ENCODE assay signal across 8 cellular contexts in the genomic region with DNA sequence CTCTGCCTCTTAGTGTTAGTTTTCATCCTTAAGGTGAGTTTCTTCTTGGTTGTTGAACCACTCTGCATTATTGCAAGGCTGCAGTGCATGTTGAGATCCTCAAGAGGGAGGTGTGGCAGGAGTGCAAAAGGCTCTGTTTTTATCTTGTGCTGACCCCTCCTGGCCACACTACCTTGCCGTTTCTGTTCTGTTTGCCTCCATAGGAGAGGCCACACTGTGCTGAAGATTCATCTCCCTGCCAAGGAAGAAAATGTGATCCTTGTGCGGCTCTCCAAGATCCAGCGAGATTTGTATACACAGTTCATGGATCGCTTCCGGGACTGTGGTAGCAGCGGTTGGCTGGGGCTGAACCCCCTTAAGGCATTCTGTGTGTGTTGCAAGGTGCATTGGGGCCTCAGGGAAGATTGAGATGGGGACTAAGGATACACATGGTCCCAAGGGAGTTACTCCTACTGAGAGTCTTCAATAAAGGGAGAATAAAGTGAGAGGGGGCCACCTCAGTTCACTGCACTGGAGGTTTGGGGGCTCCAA. TPM values are rescaled to one million over a fixed set of nuclear protein-coding genes. Genes with fewer than 3 reads are reported as not detected.
A peak's percentile ranks its signal among the peaks of the same experiment; 100 is the strongest.
DNase-seq lines count a peak whose midpoint lies in the region; ATAC-seq, FAIRE-seq and TF ChIP-seq lines count a peak whose summit lies in the region.

No MANE protein-coding gene starts in this region.

- no peak overlapping the region for H3K27ac ChIP-seq in vagina

- H3K4me1 ChIP-seq in BE2C (no peaks in the 10 kb centered on the region), mucosa of descending colon (ENCODE audit: low read depth) (no peaks in the 10 kb centered on the region), vagina (no peaks in the 10 kb centered on the region)

- peak; percentile 63 for ATAC-seq in GM18517 (IDR thresholded peaks at IDR 0.05; ENCODE audit: unreplicated experiment)
- peak; percentile 94 for ATAC-seq in mucosa of descending colon
- ATAC-seq in HG03342 (IDR thresholded peaks at IDR 0.05; ENCODE audit: unreplicated experiment) = no peak

- TF ChIP-seq POLR2A in vagina (IDR thresholded peaks at IDR 0.05) = no peak

- TF ChIP-seq CTCF in BE2C (IDR thresholded peaks at IDR 0.05; ENCODE audit: low read depth, low read length) = peak; percentile 79
- TF ChIP-seq CTCF in choroid plexus epithelial cell (conservative IDR thresholded peaks at IDR 0.05; ENCODE audit: low read depth, low read length) = peak; percentile 99
- TF ChIP-seq CTCF in mucosa of descending colon (IDR thresholded peaks at IDR 0.05) = peak; percentile 43
- TF ChIP-seq CTCF in vagina (IDR thresholded peaks at IDR 0.05) = peak in 1 of 3 experiments; percentile 24

- intact Hi-C loops in mucosa of descending colon (cut with DNase I, micrococcal nuclease) = no loop called here
- intact Hi-C loops in vagina (cut with DNase I) = no loop called here

- peak; percentile 46 for DNase-seq in BE2C
- DNase-seq in HTR-8/SVneo (ENCODE audit: insufficient read length, low spot score) = peak; percentile 73
- peak; percentile 85 for DNase-seq in RPMI8226
- DNase-seq in choroid plexus epithelial cell (ENCODE audit: low read depth) = peak; percentile 92
- DNase-seq in mucosa of descending colon = peak in 2 of 3 donors; percentile 36 to 64
- DNase-seq in vagina (ENCODE audit: extremely low spot score in 2 of 2) = no peak

- peak; percentile 76 for FAIRE-seq in HTR-8/SVneo (lab: Jason Lieb, UNC)

- H3K4me3 ChIP-seq in BE2C (ENCODE audit: low read depth, low read length) = no peak overlapping the region
- H3K4me3 ChIP-seq in choroid plexus epithelial cell (ENCODE audit: low read depth, low read length) = no peak overlapping the region
- no peak overlapping the region for H3K4me3 ChIP-seq in mucosa of descending colon
- no peak overlapping the region for H3K4me3 ChIP-seq in vagina

- peaks cover 6% of the 10 kb centered on the region; the same call in 1 of the 2 replicates for H3K36me3 ChIP-seq in BE2C
- peaks cover 7% of the 10 kb centered on the region for H3K36me3 ChIP-seq in mucosa of descending colon (ENCODE audit: low read depth)
- peaks cover 5 to 92% of the 10 kb centered on the region in 2 donors for H3K36me3 ChIP-seq in vagina

- H3K27me3 ChIP-seq in BE2C (no peaks in the 10 kb centered on the region), vagina (no peaks in the 10 kb centered on the region)

- H3K9me3 ChIP-seq in BE2C (no peaks in the 10 kb centered on the region), mucosa of descending colon (no peaks in the 10 kb centered on the region), vagina (no peaks in the 10 kb centered on the region)

RNA-seq across cellular contexts. Expression of a gene that starts 33.0 kb away (rescaled TPM):
- polyA plus RNA-seq in BE2C (2012; ENCODE audit: insufficient read depth, insufficient read length, low read depth) = 51.9 TPM
- total RNA-seq in mucosa of descending colon (10 to 100 TPM; 53.2 to 73.6 (median 59.1) TPM), vagina (66.8 TPM)

Comparison
In these comparisons a context has a peak if more than half of its experiments do, and no peak if none do; other contexts are left out.
1. DNase-seq: peak in BE2C (single experiment), HTR-8/SVneo (single experiment), RPMI8226 (single experiment), choroid plexus epithelial cell (single experiment) and mucosa of descending colon (2 of 3); none in vagina (0 of 2).